In genomic region chr16:30179195-30179594, GRCh38 we compare ENCODE assay signal across 27 cellular contexts.
"Had no signal": no experiment of that assay in that cellular context is flagged by ENCODE, and none has a peak within 500 bp of the region (broad histone marks: within the 10 kb centered on the region; RNA-seq: fewer than 3 reads in every experiment).

No MANE protein-coding gene starts in this region.

- H3K27me3 Mint-ChIP-seq: effector memory CD8-positive, alpha-beta T cell had no signal

- FAIRE-seq: colon, endometrium, endothelial cell of umbilical vein, frontal cortex had no signal

- H3K27me3 ChIP-seq: colonic mucosa, dorsolateral prefrontal cortex, esophagus muscularis mucosa, esophagus squamous epithelium, foreskin keratinocyte, gastrocnemius medialis, gastroesophageal sphincter, heart left ventricle, heart right ventricle had no signal

- H3K27ac ChIP-seq: colonic mucosa, coronary artery, dorsolateral prefrontal cortex, epithelial cell of prostate, esophagus muscularis mucosa, esophagus squamous epithelium, foreskin keratinocyte, gastrocnemius medialis, gastroesophageal sphincter, heart left ventricle, heart right ventricle had no signal

- H3K4me3 ChIP-seq: colonic mucosa, coronary artery, dorsolateral prefrontal cortex, esophagus muscularis mucosa, esophagus squamous epithelium, gastrocnemius medialis, gastroesophageal sphincter, heart left ventricle, heart right ventricle had no signal

- ATAC-seq: effector memory CD8-positive, alpha-beta T cell; esophagus mucosa; foreskin keratinocyte; gastrocnemius medialis; gastroesophageal sphincter; heart left ventricle; heart right ventricle had no signal

- H3K9me3 ChIP-seq: colonic mucosa, esophagus muscularis mucosa, esophagus squamous epithelium, gastrocnemius medialis, gastroesophageal sphincter, heart left ventricle, heart right ventricle had no signal

- H3K9me3 Mint-ChIP-seq: dendritic cell treated with granulocyte-macrophage colony-stimulating factor and Interleukin-4, amounts not matched to agents 40 ng/mL and 50 ng/mL, for 4 days; effector memory CD8-positive, alpha-beta T cell; endodermal cell had no signal

- H3K4me1 ChIP-seq: foreskin keratinocyte had no signal

- H3K4me3 Mint-ChIP-seq: dendritic cell treated with granulocyte-macrophage colony-stimulating factor and Interleukin-4, amounts not matched to agents 40 ng/mL and 50 ng/mL, for 4 days; effector memory CD8-positive, alpha-beta T cell; endodermal cell had no signal

- H3K36me3 ChIP-seq: colonic mucosa, esophagus muscularis mucosa, esophagus squamous epithelium, gastrocnemius medialis, gastroesophageal sphincter, heart left ventricle, heart right ventricle had no signal

- DNase-seq: cortex of kidney; dorsolateral prefrontal cortex; effector CD4-positive, alpha-beta T cell; effector CD8-positive, alpha-beta T cell; effector memory CD4-positive, alpha-beta T cell; effector memory CD8-positive, alpha-beta T cell; endodermal cell; erythroblast; esophagus squamous epithelium; foreskin fibroblast; foreskin keratinocyte; foreskin melanocyte; gastrocnemius medialis; glutamatergic neuron; heart right ventricle had no signal

- H3K4me1 Mint-ChIP-seq: endodermal cell had no signal

- H3K27ac Mint-ChIP-seq: dendritic cell treated with granulocyte-macrophage colony-stimulating factor and Interleukin-4, amounts not matched to agents 40 ng/mL and 50 ng/mL, for 4 days; effector memory CD8-positive, alpha-beta T cell; endodermal cell had no signal
